ENCODE assay signal across 12 cellular contexts in genomic region chr7:134941185-134941900, GRCh38. TPM values are rescaled to one million over a fixed set of nuclear protein-coding genes. Genes with fewer than 3 reads are reported as not detected.
A peak's percentile ranks its signal among the peaks of the same experiment; 100 is the strongest.
DNase-seq lines count a peak whose midpoint lies in the region; ATAC-seq and TF ChIP-seq lines count a peak whose summit lies in the region.
"Had no signal": no experiment of that assay in that cellular context is flagged by ENCODE, and none has a peak within 500 bp of the region (broad histone marks: within the 10 kb centered on the region; RNA-seq: fewer than 3 reads in every experiment).

No MANE protein-coding gene starts in this region.

- no peaks in the 10 kb centered on the region for H3K27me3 ChIP-seq in MG63

- peak; percentile 52 for DNase-seq in AG09319 (ENCODE audit: extremely low read depth, low read depth)
- DNase-seq in MG63: peak; percentile 35
- peak; percentile 93 for DNase-seq in epithelial cell of proximal tubule (ENCODE audit: low read depth)
- peak; percentile 53 for DNase-seq in mucosa of gallbladder (ENCODE audit: low spot score)
- DNase-seq in D341Med (ENCODE audit: low spot score): no peak
- DNase-seq in stimulated activated CD4-positive, alpha-beta T cell treated with anti-CD3 and anti-CD28 coated beads, Interleukin-15, amount 100 ng/mL, for 24 hours: no peak
- DNase-seq: CD4-positive, CD25-positive, alpha-beta regulatory T cell; NCI-H1930; stimulated activated naive CD8-positive, alpha-beta T cell treated with anti-CD3 and anti-CD28 coated beads, Interleukin-15, amount 100 ng/mL, for 72 hours had no signal

- ATAC-seq in GM21360 (IDR thresholded peaks at IDR 0.05; ENCODE audit: unreplicated experiment) (no peak), HG02973 (IDR thresholded peaks at IDR 0.05; ENCODE audit: unreplicated experiment) (no peak)
- ATAC-seq: sciatic nerve; stimulated activated naive CD8-positive, alpha-beta T cell treated with anti-CD3 and anti-CD28 coated beads, Interleukin-15, amount 100 ng/mL, for 72 hours had no signal

- no peaks in the 10 kb centered on the region; the same call in 1 of the 2 replicates for H3K36me3 ChIP-seq in MG63

- TF ChIP-seq CTCF in AG09319 (IDR thresholded peaks at IDR 0.05; ENCODE audit: low read depth, low read length): no peak
- TF ChIP-seq CTCF in epithelial cell of proximal tubule (conservative IDR thresholded peaks at IDR 0.05; ENCODE audit: low read depth, low read length): no peak

- no peak overlapping the region for H3K4me3 ChIP-seq in MG63
- no peak overlapping the region for H3K4me3 ChIP-seq in epithelial cell of proximal tubule (ENCODE audit: low read depth, low read length)

- no peaks in the 10 kb centered on the region for H3K9me3 ChIP-seq in MG63

RNA-seq across cellular contexts. Expression of gene AGBL3, which starts 45.0 kb away (rescaled TPM):
- total RNA-seq in MG63 (2014; rRNA removed; shearing (Covaris generic); ENCODE audit: low replicate concordance): 0.40 TPM in 1 of 2 replicates, not detected in the other
- total RNA-seq in epithelial cell of proximal tubule (1.7 and 4.0 TPM in 2 replicates), mucosa of gallbladder (4.1 TPM)

Comparison
In these comparisons a context has a peak if more than half of its experiments do, and no peak if none do; other contexts are left out.
1. DNase-seq: peak in AG09319 (single experiment), MG63 (single experiment), epithelial cell of proximal tubule (single experiment) and mucosa of gallbladder (single experiment); none in D341Med (single experiment) and stimulated activated CD4-positive, alpha-beta T cell treated with anti-CD3 and anti-CD28 coated beads, Interleukin-15, amount 100 ng/mL, for 24 hours (single experiment).